1 cellular context compared by ENCODE assay signal in genomic region chr17:4908301-4908700, GRCh38.
TF ChIP-seq lines count a peak whose summit lies in the region.

No MANE protein-coding gene starts in this region.

TF ChIP-seq in HepG2, 621 proteins besides CTCF, POLR2A, EP300 and RAD21 (continued from another document and continues in another):
- TF ChIP-seq ZNF30 (CRISPR knock-in tag; IDR thresholded peaks at IDR 0.05) (no peak), RARG (CRISPR knock-in tag; IDR thresholded peaks at IDR 0.05; ENCODE audit: low read depth) (no peak), ZNF557 (CRISPR knock-in tag; IDR thresholded peaks at IDR 0.05) (0 out of 2 replicates have a peak, but pooled peaks have one; percentile 52), ZNF878 (CRISPR knock-in tag; IDR thresholded peaks at IDR 0.05) (no peak), HOXD1 (CRISPR knock-in tag; IDR thresholded peaks at IDR 0.05) (no peak), ZNF83 (CRISPR knock-in tag; IDR thresholded peaks at IDR 0.05; ENCODE audit: borderline replicate concordance) (no peak), MLLT10 (CRISPR knock-in tag; IDR thresholded peaks at IDR 0.05) (no peak), TFAP4 (IDR thresholded peaks at IDR 0.05; ENCODE audit: borderline replicate concordance, low read depth) (no peak; the same call in 1 of the 2 replicates), FOXK2 (IDR thresholded peaks at IDR 0.05) (no peak), DNMT3B (CRISPR knock-in tag; conservative IDR thresholded peaks at IDR 0.05) (no peak), MBNL3 (CRISPR knock-in tag; conservative IDR thresholded peaks at IDR 0.05) (no peak), RBM39 (IDR thresholded peaks at IDR 0.05; ENCODE audit: low read depth, low read length, poor library complexity, severe bottlenecking) (no peak), ZNF329 (CRISPR knock-in tag; IDR thresholded peaks at IDR 0.05; ENCODE audit: low read depth) (no peak), ZNF615 (CRISPR knock-in tag; IDR thresholded peaks at IDR 0.05; ENCODE audit: borderline replicate concordance) (no peak; the same call in 1 of the 2 replicates), KLF11 (CRISPR knock-in tag; IDR thresholded peaks at IDR 0.05) (no peak), PPARG (CRISPR knock-in tag; conservative IDR thresholded peaks at IDR 0.05) (0 out of 2 replicates have a peak, but pooled peaks have one; percentile 27), EHMT2 (IDR thresholded peaks at IDR 0.05; ENCODE audit: borderline replicate concordance, low read depth, low read length) (no peak), NFYB (CRISPR knock-in tag; IDR thresholded peaks at IDR 0.05) (no peak), HDAC2 (CRISPR knock-in tag; IDR thresholded peaks at IDR 0.05) (peak; percentile 84), ZNF562 (CRISPR knock-in tag; IDR thresholded peaks at IDR 0.05; ENCODE audit: borderline replicate concordance) (no peak), ZNF430 (CRISPR knock-in tag; IDR thresholded peaks at IDR 0.05) (no peak), ZNF256 (CRISPR knock-in tag; conservative IDR thresholded peaks at IDR 0.05) (no peak), RBFOX2 (IDR thresholded peaks at IDR 0.05; ENCODE audit: low read depth, low read length) (no peak), ZBTB2 (CRISPR knock-in tag; IDR thresholded peaks at IDR 0.05; ENCODE audit: low read depth) (0 out of 2 replicates have a peak, but pooled peaks have one; percentile 9), TARDBP (CRISPR knock-in tag; IDR thresholded peaks at IDR 0.05) (peak; percentile 37; the same call in 1 of the 2 replicates), ARID2 (CRISPR knock-in tag; IDR thresholded peaks at IDR 0.05; ENCODE audit: borderline replicate concordance) (no peak), REXO4 (CRISPR knock-in tag; IDR thresholded peaks at IDR 0.05; ENCODE audit: borderline replicate concordance) (no peak), ASH2L (IDR thresholded peaks at IDR 0.05; ENCODE audit: insufficient read length, low read depth, low read length) (no peak), ZFP62 (CRISPR knock-in tag; IDR thresholded peaks at IDR 0.05) (no peak), ZSCAN20 (CRISPR knock-in tag; IDR thresholded peaks at IDR 0.05; ENCODE audit: borderline replicate concordance) (no peak), MTF1 (CRISPR knock-in tag; IDR thresholded peaks at IDR 0.05) (no peak), ERF (CRISPR knock-in tag; IDR thresholded peaks at IDR 0.05) (peak; percentile 38; the same call in 1 of the 2 replicates), GTF2F1 (IDR thresholded peaks at IDR 0.05; ENCODE audit: low read length) (no peak), TFE3 (CRISPR knock-in tag; IDR thresholded peaks at IDR 0.05) (no peak), SNRNP70 (IDR thresholded peaks at IDR 0.05; ENCODE audit: low read depth, low read length) (no peak), ARID5B (CRISPR knock-in tag; IDR thresholded peaks at IDR 0.05) (peak; percentile 53; the same call in 1 of the 2 replicates), NR2F2 (IDR thresholded peaks at IDR 0.05; ENCODE audit: borderline replicate concordance, low read depth) (no peak), JUN (CRISPR knock-in tag; IDR thresholded peaks at IDR 0.05) (no peak), SRSF9 (IDR thresholded peaks at IDR 0.05; ENCODE audit: borderline replicate concordance, insufficient read depth, low read depth, low read length, poor library complexity, severe bottlenecking) (no peak), ZNF841 (CRISPR knock-in tag; IDR thresholded peaks at IDR 0.05; ENCODE audit: borderline replicate concordance) (no peak), NR1H2 (CRISPR knock-in tag; IDR thresholded peaks at IDR 0.05; ENCODE audit: borderline replicate concordance, low read depth) (no peak), ZNF788 (CRISPR knock-in tag; IDR thresholded peaks at IDR 0.05; ENCODE audit: borderline replicate concordance) (peak; percentile 27; the same call in 1 of the 2 replicates), IRF2 (CRISPR knock-in tag; IDR thresholded peaks at IDR 0.05) (peak; percentile 65; the same call in 1 of the 2 replicates), ZKSCAN5 (CRISPR knock-in tag; IDR thresholded peaks at IDR 0.05) (no peak), ZNF501 (CRISPR knock-in tag; IDR thresholded peaks at IDR 0.05) (0 out of 2 replicates have a peak, but pooled peaks have one; percentile 3), HHEX (CRISPR knock-in tag; IDR thresholded peaks at IDR 0.05) (no peak), REPIN1 (CRISPR knock-in tag; IDR thresholded peaks at IDR 0.05; ENCODE audit: borderline replicate concordance, low read depth) (peak; percentile 46; the same call in 1 of the 2 replicates), XBP1 (CRISPR knock-in tag; IDR thresholded peaks at IDR 0.05) (no peak)
- TF ChIP-seq, protein P1, sequence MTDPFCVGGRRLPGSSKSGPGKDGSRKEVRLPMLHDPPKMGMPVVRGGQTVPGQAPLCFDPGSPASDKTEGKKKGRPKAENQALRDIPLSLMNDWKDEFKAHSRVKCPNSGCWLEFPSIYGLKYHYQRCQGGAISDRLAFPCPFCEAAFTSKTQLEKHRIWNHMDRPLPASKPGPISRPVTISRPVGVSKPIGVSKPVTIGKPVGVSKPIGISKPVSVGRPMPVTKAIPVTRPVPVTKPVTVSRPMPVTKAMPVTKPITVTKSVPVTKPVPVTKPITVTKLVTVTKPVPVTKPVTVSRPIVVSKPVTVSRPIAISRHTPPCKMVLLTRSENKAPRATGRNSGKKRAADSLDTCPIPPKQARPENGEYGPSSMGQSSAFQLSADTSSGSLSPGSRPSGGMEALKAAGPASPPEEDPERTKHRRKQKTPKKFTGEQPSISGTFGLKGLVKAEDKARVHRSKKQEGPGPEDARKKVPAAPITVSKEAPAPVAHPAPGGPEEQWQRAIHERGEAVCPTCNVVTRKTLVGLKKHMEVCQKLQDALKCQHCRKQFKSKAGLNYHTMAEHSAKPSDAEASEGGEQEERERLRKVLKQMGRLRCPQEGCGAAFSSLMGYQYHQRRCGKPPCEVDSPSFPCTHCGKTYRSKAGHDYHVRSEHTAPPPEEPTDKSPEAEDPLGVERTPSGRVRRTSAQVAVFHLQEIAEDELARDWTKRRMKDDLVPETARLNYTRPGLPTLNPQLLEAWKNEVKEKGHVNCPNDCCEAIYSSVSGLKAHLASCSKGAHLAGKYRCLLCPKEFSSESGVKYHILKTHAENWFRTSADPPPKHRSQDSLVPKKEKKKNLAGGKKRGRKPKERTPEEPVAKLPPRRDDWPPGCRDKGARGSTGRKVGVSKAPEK (CRISPR knock-in tag; IDR thresholded peaks at IDR 0.05; ENCODE audit: borderline replicate concordance): no peak
- TF ChIP-seq, protein P2, sequence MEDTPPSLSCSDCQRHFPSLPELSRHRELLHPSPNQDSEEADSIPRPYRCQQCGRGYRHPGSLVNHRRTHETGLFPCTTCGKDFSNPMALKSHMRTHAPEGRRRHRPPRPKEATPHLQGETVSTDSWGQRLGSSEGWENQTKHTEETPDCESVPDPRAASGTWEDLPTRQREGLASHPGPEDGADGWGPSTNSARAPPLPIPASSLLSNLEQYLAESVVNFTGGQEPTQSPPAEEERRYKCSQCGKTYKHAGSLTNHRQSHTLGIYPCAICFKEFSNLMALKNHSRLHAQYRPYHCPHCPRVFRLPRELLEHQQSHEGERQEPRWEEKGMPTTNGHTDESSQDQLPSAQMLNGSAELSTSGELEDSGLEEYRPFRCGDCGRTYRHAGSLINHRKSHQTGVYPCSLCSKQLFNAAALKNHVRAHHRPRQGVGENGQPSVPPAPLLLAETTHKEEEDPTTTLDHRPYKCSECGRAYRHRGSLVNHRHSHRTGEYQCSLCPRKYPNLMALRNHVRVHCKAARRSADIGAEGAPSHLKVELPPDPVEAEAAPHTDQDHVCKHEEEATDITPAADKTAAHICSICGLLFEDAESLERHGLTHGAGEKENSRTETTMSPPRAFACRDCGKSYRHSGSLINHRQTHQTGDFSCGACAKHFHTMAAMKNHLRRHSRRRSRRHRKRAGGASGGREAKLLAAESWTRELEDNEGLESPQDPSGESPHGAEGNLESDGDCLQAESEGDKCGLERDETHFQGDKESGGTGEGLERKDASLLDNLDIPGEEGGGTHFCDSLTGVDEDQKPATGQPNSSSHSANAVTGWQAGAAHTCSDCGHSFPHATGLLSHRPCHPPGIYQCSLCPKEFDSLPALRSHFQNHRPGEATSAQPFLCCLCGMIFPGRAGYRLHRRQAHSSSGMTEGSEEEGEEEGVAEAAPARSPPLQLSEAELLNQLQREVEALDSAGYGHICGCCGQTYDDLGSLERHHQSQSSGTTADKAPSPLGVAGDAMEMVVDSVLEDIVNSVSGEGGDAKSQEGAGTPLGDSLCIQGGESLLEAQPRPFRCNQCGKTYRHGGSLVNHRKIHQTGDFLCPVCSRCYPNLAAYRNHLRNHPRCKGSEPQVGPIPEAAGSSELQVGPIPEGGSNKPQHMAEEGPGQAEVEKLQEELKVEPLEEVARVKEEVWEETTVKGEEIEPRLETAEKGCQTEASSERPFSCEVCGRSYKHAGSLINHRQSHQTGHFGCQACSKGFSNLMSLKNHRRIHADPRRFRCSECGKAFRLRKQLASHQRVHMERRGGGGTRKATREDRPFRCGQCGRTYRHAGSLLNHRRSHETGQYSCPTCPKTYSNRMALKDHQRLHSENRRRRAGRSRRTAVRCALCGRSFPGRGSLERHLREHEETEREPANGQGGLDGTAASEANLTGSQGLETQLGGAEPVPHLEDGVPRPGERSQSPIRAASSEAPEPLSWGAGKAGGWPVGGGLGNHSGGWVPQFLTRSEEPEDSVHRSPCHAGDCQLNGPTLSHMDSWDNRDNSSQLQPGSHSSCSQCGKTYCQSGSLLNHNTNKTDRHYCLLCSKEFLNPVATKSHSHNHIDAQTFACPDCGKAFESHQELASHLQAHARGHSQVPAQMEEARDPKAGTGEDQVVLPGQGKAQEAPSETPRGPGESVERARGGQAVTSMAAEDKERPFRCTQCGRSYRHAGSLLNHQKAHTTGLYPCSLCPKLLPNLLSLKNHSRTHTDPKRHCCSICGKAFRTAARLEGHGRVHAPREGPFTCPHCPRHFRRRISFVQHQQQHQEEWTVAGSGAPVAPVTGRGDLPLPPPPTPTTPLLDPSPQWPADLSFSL (CRISPR knock-in tag; IDR thresholded peaks at IDR 0.05): no peak
- TF ChIP-seq, protein P3, sequence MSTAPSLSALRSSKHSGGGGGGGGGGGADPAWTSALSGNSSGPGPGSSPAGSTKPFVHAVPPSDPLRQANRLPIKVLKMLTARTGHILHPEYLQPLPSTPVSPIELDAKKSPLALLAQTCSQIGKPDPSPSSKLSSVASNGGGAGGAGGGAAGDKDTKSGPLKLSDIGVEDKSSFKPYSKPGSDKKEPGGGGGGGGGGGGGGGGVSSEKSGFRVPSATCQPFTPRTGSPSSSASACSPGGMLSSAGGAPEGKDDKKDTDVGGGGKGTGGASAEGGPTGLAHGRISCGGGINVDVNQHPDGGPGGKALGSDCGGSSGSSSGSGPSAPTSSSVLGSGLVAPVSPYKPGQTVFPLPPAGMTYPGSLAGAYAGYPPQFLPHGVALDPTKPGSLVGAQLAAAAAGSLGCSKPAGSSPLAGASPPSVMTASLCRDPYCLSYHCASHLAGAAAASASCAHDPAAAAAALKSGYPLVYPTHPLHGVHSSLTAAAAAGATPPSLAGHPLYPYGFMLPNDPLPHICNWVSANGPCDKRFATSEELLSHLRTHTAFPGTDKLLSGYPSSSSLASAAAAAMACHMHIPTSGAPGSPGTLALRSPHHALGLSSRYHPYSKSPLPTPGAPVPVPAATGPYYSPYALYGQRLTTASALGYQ (CRISPR knock-in tag; IDR thresholded peaks at IDR 0.05): no peak
